1 cellular context compared by ENCODE assay signal in genomic region chr7:54773472-54774399, GRCh38.
TF ChIP-seq lines count a peak whose summit lies in the region.

No MANE protein-coding gene starts in this region.

TF ChIP-seq in SK-N-SH treated with all-trans-retinoic acid at 6 μM for 48 hours, 23 proteins besides CTCF, POLR2A, EP300 and RAD21 (continued from another document):
- TF ChIP-seq PATZ1 (CRISPR knock-in tag; IDR thresholded peaks at IDR 0.05; ENCODE audit: borderline replicate concordance), result no peak
- no peak for TF ChIP-seq BACH2 (CRISPR knock-in tag; IDR thresholded peaks at IDR 0.05; ENCODE audit: borderline replicate concordance)
- TF ChIP-seq TOX (CRISPR knock-in tag; IDR thresholded peaks at IDR 0.05; ENCODE audit: borderline replicate concordance), result no peak
- TF ChIP-seq CREB5 (CRISPR knock-in tag; IDR thresholded peaks at IDR 0.05; ENCODE audit: low read depth), result no peak
- no peak for TF ChIP-seq TCF4 (CRISPR knock-in tag; IDR thresholded peaks at IDR 0.05; ENCODE audit: borderline replicate concordance)
- TF ChIP-seq ARNTL (CRISPR knock-in tag; IDR thresholded peaks at IDR 0.05; ENCODE audit: borderline replicate concordance, low read depth), result no peak
- no peak for TF ChIP-seq RARB (CRISPR knock-in tag; IDR thresholded peaks at IDR 0.05)
- no peak for TF ChIP-seq ZFP30 (CRISPR knock-in tag; IDR thresholded peaks at IDR 0.05)
- TF ChIP-seq GLIS3 (CRISPR knock-in tag; IDR thresholded peaks at IDR 0.05), result no peak
- no peak for TF ChIP-seq TSHZ2 (CRISPR knock-in tag; IDR thresholded peaks at IDR 0.05)
- no peak for TF ChIP-seq ISL1 (CRISPR knock-in tag; IDR thresholded peaks at IDR 0.05)
